Comparison of ENCODE assay signal across 11 cellular contexts in the genomic region with DNA sequence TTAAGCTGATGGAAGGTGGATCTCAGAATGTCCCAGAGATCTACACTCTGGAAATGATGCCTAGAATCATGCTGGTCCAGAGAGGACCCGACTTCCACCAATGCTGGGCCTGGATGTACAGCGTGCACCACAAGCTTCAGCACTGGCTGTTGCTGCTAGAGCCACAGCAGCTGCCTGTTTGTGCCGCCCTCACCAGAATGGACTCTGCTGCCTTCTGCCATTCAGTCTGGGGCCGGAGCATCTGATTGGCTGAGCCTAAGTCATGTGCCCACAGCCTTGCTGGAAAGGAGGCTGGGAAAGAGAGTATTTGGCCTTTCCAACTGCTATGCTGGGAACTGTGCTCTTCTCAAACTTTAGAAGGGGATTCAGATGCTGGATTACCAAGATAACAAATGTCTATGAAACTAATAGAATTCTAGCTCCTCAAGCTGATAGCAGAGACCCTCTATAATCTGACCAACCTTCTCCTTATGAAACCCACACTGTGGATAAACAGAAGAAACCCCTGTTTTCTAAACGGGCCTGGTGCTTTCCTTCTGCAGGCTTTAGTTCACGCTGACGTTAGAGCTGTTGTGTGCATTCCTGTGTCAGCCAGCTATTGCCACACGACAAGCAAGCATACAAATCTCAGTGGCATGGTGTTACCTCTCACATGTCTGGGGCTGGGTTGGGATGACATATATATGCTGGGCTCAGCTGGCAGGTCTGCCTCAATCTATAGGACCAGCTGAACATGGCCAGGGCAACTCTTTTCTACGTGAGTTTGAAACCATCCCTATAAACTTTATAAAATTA. TPM values are rescaled to one million over a fixed set of nuclear protein-coding genes. Genes with fewer than 3 reads are reported as not detected.
DNase-seq lines count a peak whose midpoint lies in the region; ATAC-seq and TF ChIP-seq lines count a peak whose summit lies in the region.
"Had no signal": no experiment of that assay in that cellular context is flagged by ENCODE, and none has a peak within 500 bp of the region (broad histone marks: within the 10 kb centered on the region; RNA-seq: fewer than 3 reads in every experiment).

No MANE protein-coding gene starts in this region.

- H3K4me2 ChIP-seq in IMR-90 (ENCODE audit: low read depth, low read length), result no peak overlapping the region

- no peak overlapping the region for H4K91ac ChIP-seq in IMR-90 (ENCODE audit: insufficient read depth, low read depth, low read length)

- no peak overlapping the region for H3K27ac ChIP-seq in IMR-90 (ENCODE audit: insufficient read depth, low read length)

- H3K9me3 Mint-ChIP-seq in activated T-cell treated with anti-CD3 and anti-CD28 coated beads, Interleukin-2, amount 50 U/mL, for 24 hours, result no peaks in the 10 kb centered on the region
- H3K9me3 Mint-ChIP-seq: CD4-positive, alpha-beta T cell had no signal

- no peak overlapping the region for H3K27ac Mint-ChIP-seq in activated T-cell treated with anti-CD3 and anti-CD28 coated beads, Interleukin-2, amount 50 U/mL, for 24 hours
- H3K27ac Mint-ChIP-seq: CD4-positive, alpha-beta T cell had no signal

- no peak overlapping the region for H2BK15ac ChIP-seq in IMR-90 (ENCODE audit: low read depth, low read length)

- no peak overlapping the region for H3K14ac ChIP-seq in IMR-90 (replicated peaks; ENCODE audit: low read depth, low read length)

- H3K79me1 ChIP-seq in IMR-90 (ENCODE audit: low read depth in 1 of 2, low read length in 2 of 2), result no peaks in the 10 kb centered on the region

- no peaks in the 10 kb centered on the region for H3K9me3 ChIP-seq in IMR-90 (ENCODE audit: control insufficient read depth, insufficient read depth, low read length)

- no peak overlapping the region for H2AFZ ChIP-seq in IMR-90 (replicated peaks; ENCODE audit: low read length, poor library complexity)

- H3K36me3 Mint-ChIP-seq in activated T-cell treated with anti-CD3 and anti-CD28 coated beads, Interleukin-2, amount 50 U/mL, for 24 hours (ENCODE audit: low read depth), result no peaks in the 10 kb centered on the region

- H2AK9ac ChIP-seq in IMR-90 (replicated peaks; ENCODE audit: low read depth, low read length, poor library complexity), result no peak overlapping the region

- intact Hi-C loops in IMR-90 (cut with micrococcal nuclease), result no loop called here

- no peak overlapping the region for H3K4me3 Mint-ChIP-seq in activated T-cell treated with anti-CD3 and anti-CD28 coated beads, Interleukin-2, amount 50 U/mL, for 24 hours
- H3K4me3 Mint-ChIP-seq: CD4-positive, alpha-beta T cell had no signal

- no peak overlapping the region for H2BK120ac ChIP-seq in IMR-90 (ENCODE audit: low read depth, low read length)

- TF ChIP-seq CTCF in IMR-90 (conservative IDR thresholded peaks at IDR 0.05; ENCODE audit: low read depth, low read length), result no peak
- no peak for TF ChIP-seq CTCF in cardiac fibroblast (IDR thresholded peaks at IDR 0.05; ENCODE audit: low read depth, low read length)

- no peak overlapping the region for H3K9ac ChIP-seq in IMR-90 (ENCODE audit: low read depth, low read length)

- ATAC-seq in IMR-90 (ENCODE audit: low read depth), result peak; percentile 65
- ATAC-seq in left lobe of liver, result peak; percentile 24

- CTCF ChIA-PET in IMR-90 (lab: Yijun Ruan, JAX), result interaction anchor here (0.6 to 1.7 kb wide), 2 partner anchors 200 to 487 kb away, joined by 3 to 5 read pairs; a partner anchor contains a TSS

- H3K4me3 ChIP-seq in IMR-90 (ENCODE audit: insufficient read depth, low read depth, low read length), result no peak overlapping the region
- no peak overlapping the region for H3K4me3 ChIP-seq in cardiac fibroblast (replicated peaks in 1 of 2; ENCODE audit: low read depth in 2 of 2, low read length in 2 of 2)
- H3K4me3 ChIP-seq: lung had no signal

- H4K5ac ChIP-seq in IMR-90 (ENCODE audit: low read depth, low read length), result no peak overlapping the region

- in situ Hi-C loops in IMR-90 (cut with MboI; ENCODE audit: low sequenced_read_pairs), result loop anchor here (25.0 kb wide), 1 partner anchor 999 kb away; no protein-coding TSS in a partner anchor

- BruUV-seq in IMR-90 (replicated peaks; lab: Mats Ljungman, UMichigan), result no TSS peak

- no peak overlapping the region for H2BK20ac ChIP-seq in IMR-90 (ENCODE audit: low read depth, low read length)

- H3K4ac ChIP-seq in IMR-90 (ENCODE audit: low read depth, low read length), result no peak overlapping the region

- no peaks in the 10 kb centered on the region for H3K4me1 ChIP-seq in IMR-90 (ENCODE audit: control insufficient read depth, insufficient read depth, low read length)

- no peaks in the 10 kb centered on the region for H3K27me3 Mint-ChIP-seq in activated T-cell treated with anti-CD3 and anti-CD28 coated beads, Interleukin-2, amount 50 U/mL, for 24 hours
- H3K27me3 Mint-ChIP-seq: CD4-positive, alpha-beta T cell had no signal

- peaks cover 4% of the 10 kb centered on the region; the same call in 1 of the 2 replicates for H3K27me3 ChIP-seq in IMR-90 (ENCODE audit: control insufficient read depth, insufficient read depth, low read length)

- DNase-seq in AG08396 (ENCODE audit: low spot score), result peak; percentile 73
- DNase-seq in IMR-90, result peak; percentile 31
- DNase-seq in cardiac fibroblast (ENCODE audit: low read depth in 2 of 2), result peak; percentile 18 to 46
- DNase-seq in left lobe of liver (ENCODE audit: low spot score), result no peak
- DNase-seq in GF-D8 (lab: John Stamatoyannopoulos, UW), result no peak
- no peak for DNase-seq in SW480 (ENCODE audit: low spot score)
- DNase-seq in activated T-cell treated with anti-CD3 and anti-CD28 coated beads, Interleukin-2, amount 50 U/mL, for 24 hours, result no peak
- DNase-seq in mesenteric fat pad (ENCODE audit: low spot score), result no peak
- DNase-seq: CD4-positive, alpha-beta T cell; MV-4-11 had no signal

- H2BK5ac ChIP-seq in IMR-90 (ENCODE audit: low read depth, low read length, poor library complexity, severe bottlenecking), result no peak overlapping the region

- H4K20me1 ChIP-seq in IMR-90 (ENCODE audit: insufficient read depth, low read length), result no peaks in the 10 kb centered on the region

- H3K23ac ChIP-seq in IMR-90 (ENCODE audit: low read depth, low read length), result no peak overlapping the region

- H3K36me3 ChIP-seq in IMR-90 (ENCODE audit: control insufficient read depth, insufficient read depth, low read length), result no peaks in the 10 kb centered on the region

- dilution Hi-C loops in IMR-90 (cut with HindIII; ENCODE audit: low sequenced_read_pairs, unreplicated experiment), result no loop called here

- no peak overlapping the region for H3K18ac ChIP-seq in IMR-90 (ENCODE audit: low read depth, low read length)

- H4K8ac ChIP-seq in IMR-90 (ENCODE audit: low read depth in 2 of 2, low read length in 2 of 2), result no peak overlapping the region

- H3K9me1 ChIP-seq in IMR-90 (ENCODE audit: insufficient read depth, low read length), result no peaks in the 10 kb centered on the region

- H3K4me1 Mint-ChIP-seq in activated T-cell treated with anti-CD3 and anti-CD28 coated beads, Interleukin-2, amount 50 U/mL, for 24 hours (ENCODE audit: low read depth), result no peaks in the 10 kb centered on the region

- TF ChIP-seq RAD21 in IMR-90 (IDR thresholded peaks at IDR 0.05; ENCODE audit: low read length), result no peak

- no peak overlapping the region for H2AK5ac ChIP-seq in IMR-90 (ENCODE audit: low read depth, low read length)

- WGBS in IMR-90 (ENCODE audit: extremely low coverage in 2 of 2, insufficient read length in 1 of 2), 2 experiments, result 40% methylated on average over 6 of the region's 9 CpGs; no CpG with 5 or more reads in 1 of the 2 experiments

- no peak overlapping the region for H3K56ac ChIP-seq in IMR-90 (ENCODE audit: extremely low read depth, insufficient read depth, low read length)

- TF ChIP-seq POLR2A in IMR-90 (IDR thresholded peaks at IDR 0.05; ENCODE audit: low read depth, low read length), result no peak

- POLR2A ChIA-PET in IMR-90 (lab: Charles Lee; ENCODE audit: unreplicated experiment), result no interaction called here

TF ChIP-seq in IMR-90, 13 proteins besides CTCF, POLR2A, EP300 and RAD21:
- TF ChIP-seq, protein P1, sequence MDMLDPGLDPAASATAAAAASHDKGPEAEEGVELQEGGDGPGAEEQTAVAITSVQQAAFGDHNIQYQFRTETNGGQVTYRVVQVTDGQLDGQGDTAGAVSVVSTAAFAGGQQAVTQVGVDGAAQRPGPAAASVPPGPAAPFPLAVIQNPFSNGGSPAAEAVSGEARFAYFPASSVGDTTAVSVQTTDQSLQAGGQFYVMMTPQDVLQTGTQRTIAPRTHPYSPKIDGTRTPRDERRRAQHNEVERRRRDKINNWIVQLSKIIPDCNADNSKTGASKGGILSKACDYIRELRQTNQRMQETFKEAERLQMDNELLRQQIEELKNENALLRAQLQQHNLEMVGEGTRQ (IDR thresholded peaks at IDR 0.05; ENCODE audit: low read depth, low read length), result peak; percentile 88
- no peak for TF ChIP-seq FOS (IDR thresholded peaks at IDR 0.05; ENCODE audit: low read depth, low read length)

RNA-seq across cellular contexts. Expression of a gene that starts 4.1 kb away (rescaled TPM):
- total RNA-seq in IMR-90 (2012; rRNA removed), result not detected in 2 replicates
- not detected in 2 replicates for polyA plus RNA-seq in IMR-90 (2012; rRNA removed)
- not detected in 2 replicates for polyA plus RNA-seq in IMR-90 (2012; cell fraction: cytosol; rRNA removed)
- polyA plus RNA-seq in IMR-90 (2012; cell fraction: nucleus; rRNA removed; ENCODE audit: low replicate concordance), result not detected in 2 replicates
- not detected for total RNA-seq in left lobe of liver
- total RNA-seq in mesenteric fat pad, result 2.3 TPM
- total RNA-seq: CD4-positive, alpha-beta T cell had no signal

Comparison
In these comparisons a context has a peak if more than half of its experiments do, and no peak if none do; other contexts are left out.
1. DNase-seq: peak in AG08396 (single experiment), IMR-90 (single experiment) and cardiac fibroblast (2 of 2); none in left lobe of liver (single experiment), GF-D8 (single experiment), SW480 (single experiment), activated T-cell treated with anti-CD3 and anti-CD28 coated beads, Interleukin-2, amount 50 U/mL, for 24 hours (single experiment) and mesenteric fat pad (single experiment).